29 cellular contexts compared by ENCODE assay signal in the genomic region with DNA sequence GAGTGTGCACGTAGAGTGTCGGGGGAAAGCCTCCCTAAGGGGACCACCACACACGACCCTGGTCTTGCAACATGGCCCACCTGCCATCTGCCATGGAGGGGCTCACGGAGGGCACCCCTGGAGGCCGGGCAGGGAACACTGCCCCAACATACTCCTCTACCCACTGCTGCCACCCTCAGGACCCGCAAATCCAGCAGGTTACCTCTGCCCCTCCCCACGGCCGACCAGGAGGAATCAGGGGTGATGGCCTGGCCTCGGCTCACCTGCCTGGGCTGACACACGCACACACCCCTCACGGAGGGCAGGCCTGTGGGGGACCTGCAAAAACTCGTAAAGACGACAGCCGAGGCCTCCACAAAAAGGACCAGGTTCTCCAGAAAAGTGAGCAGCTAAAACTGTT.
"Had no signal": no experiment of that assay in that cellular context is flagged by ENCODE, and none has a peak within 500 bp of the region (broad histone marks: within the 10 kb centered on the region; RNA-seq: fewer than 3 reads in every experiment).

No MANE protein-coding gene starts in this region.

- H3K9ac ChIP-seq: neural progenitor cell had no signal

- H3K4me3 ChIP-seq: cardiac muscle cell, colonic mucosa, neural progenitor cell, suprapubic skin, tibial artery, upper lobe of right lung had no signal

- H3K27ac Mint-ChIP-seq: activated B cell treated with CpG ODN at 0.5 μM for 24 hours; activated CD8-positive, alpha-beta memory T cell treated with anti-CD3 and anti-CD28 coated beads, Interleukin-2, amount 10 ng/mL, durations not matched to agents 7 days and 5 days; activated CD8-positive, alpha-beta T cell treated with anti-CD3 and anti-CD28 coated beads for 36 hours; activated T-helper 2 cell treated with anti-CD3 and anti-CD28 coated beads, Interferon-gamma antibody, Interleukin-2, Interleukin-4, amounts not matched to agents 10 μg/mL and 5 μg/mL and 100 μg/mL, durations not matched to agents 14 hours and 24 hours and 36 hours; immature natural killer cell; memory B cell; neural progenitor cell; T-helper 1 cell treated with Interleukin-12 subunit alpha and Interleukin-12 subunit beta and Interleukin-4 antibody, amounts not matched to agents 30 μg/mL and 1 μg/mL, for 36 hours had no signal

- H3K4me3 Mint-ChIP-seq: activated B cell treated with CpG ODN at 0.5 μM for 24 hours; activated CD8-positive, alpha-beta memory T cell treated with anti-CD3 and anti-CD28 coated beads, Interleukin-2, amount 10 ng/mL, durations not matched to agents 7 days and 5 days; activated CD8-positive, alpha-beta T cell treated with anti-CD3 and anti-CD28 coated beads for 36 hours; immature natural killer cell; memory B cell; naive thymus-derived CD8-positive, alpha-beta T cell; neural progenitor cell; T-helper 1 cell treated with Interleukin-12 subunit alpha and Interleukin-12 subunit beta and Interleukin-4 antibody, amounts not matched to agents 30 μg/mL and 1 μg/mL, for 36 hours had no signal

- H3K9me3 ChIP-seq: colonic mucosa, suprapubic skin, tibial artery, upper lobe of right lung had no signal

- ATAC-seq: activated CD8-positive, alpha-beta memory T cell treated with anti-CD3 and anti-CD28 coated beads, Interleukin-2, amount 10 ng/mL, durations not matched to agents 7 days and 5 days; activated CD8-positive, alpha-beta T cell treated with anti-CD3 and anti-CD28 coated beads for 36 hours; activated naive CD4-positive, alpha-beta T cell treated with anti-CD3 and anti-CD28 coated beads, Interleukin-2, amount 50 U/mL, for 72 hours; left colon; naive thymus-derived CD8-positive, alpha-beta T cell; right cardiac atrium; upper lobe of right lung had no signal

- H3K27me3 ChIP-seq: cardiac muscle cell, colonic mucosa, neural progenitor cell, suprapubic skin, tibial artery, upper lobe of right lung had no signal

- H3K9me3 Mint-ChIP-seq: activated B cell treated with CpG ODN at 0.5 μM for 24 hours; activated CD8-positive, alpha-beta T cell treated with anti-CD3 and anti-CD28 coated beads for 36 hours; activated naive CD4-positive, alpha-beta T cell treated with anti-CD3 and anti-CD28 coated beads, Interleukin-2, amount 50 U/mL, for 72 hours; activated T-helper 2 cell treated with anti-CD3 and anti-CD28 coated beads, Interferon-gamma antibody, Interleukin-2, Interleukin-4, amounts not matched to agents 10 μg/mL and 5 μg/mL and 100 μg/mL, durations not matched to agents 14 hours and 24 hours and 36 hours; immature natural killer cell; memory B cell; naive thymus-derived CD8-positive, alpha-beta T cell; neural progenitor cell; T-helper 1 cell treated with Interleukin-12 subunit alpha and Interleukin-12 subunit beta and Interleukin-4 antibody, amounts not matched to agents 30 μg/mL and 1 μg/mL, for 36 hours had no signal

- H3K36me3 ChIP-seq: colonic mucosa, neural progenitor cell, upper lobe of right lung had no signal

- H3K4me2 ChIP-seq: neural progenitor cell had no signal

- DNase-seq: activated B cell treated with CpG ODN at 0.5 μM for 24 hours; activated CD4-positive, alpha-beta T cell treated with anti-CD3 and anti-CD28 coated beads, Interleukin-2, amount 50 U/mL, for 1 hour; activated CD8-positive, alpha-beta memory T cell treated with anti-CD3 and anti-CD28 coated beads, Interleukin-2, amount 10 ng/mL, durations not matched to agents 7 days and 5 days; activated CD8-positive, alpha-beta T cell treated with anti-CD3 and anti-CD28 coated beads for 36 hours; activated T-cell treated with anti-CD3 and anti-CD28 coated beads, Interleukin-2, amount 50 U/mL, for 48 hours; anterior cingulate cortex; cerebellar nuclear complex; colonic mucosa; effector CD8-positive, alpha-beta T cell; erythroblast; head of caudate nucleus; hippocampal formation; immature natural killer cell; kidney; left colon; naive thymus-derived CD8-positive, alpha-beta T cell; right cardiac atrium; stimulated activated CD4-positive, alpha-beta T cell treated with anti-CD3 and anti-CD28 coated beads, Interleukin-15, amount 100 ng/mL, for 24 hours; stimulated activated CD4-positive, alpha-beta T cell treated with anti-CD3 and anti-CD28 coated beads, Interleukin-2, amount 100 ng/mL, for 24 hours; stimulated activated naive CD4-positive, alpha-beta T cell; tibial artery; upper lobe of right lung had no signal

- H3K27me3 Mint-ChIP-seq: activated B cell treated with CpG ODN at 0.5 μM for 24 hours; activated CD8-positive, alpha-beta memory T cell treated with anti-CD3 and anti-CD28 coated beads, Interleukin-2, amount 10 ng/mL, durations not matched to agents 7 days and 5 days; activated CD8-positive, alpha-beta T cell treated with anti-CD3 and anti-CD28 coated beads for 36 hours; memory B cell; naive thymus-derived CD8-positive, alpha-beta T cell had no signal

- H3K4me1 ChIP-seq: colonic mucosa, neural progenitor cell, tibial artery, upper lobe of right lung had no signal

- H3K27ac ChIP-seq: cardiac muscle cell, colonic mucosa, neural progenitor cell, suprapubic skin, tibial artery, upper lobe of right lung had no signal

- H3K4me1 Mint-ChIP-seq: activated B cell treated with CpG ODN at 0.5 μM for 24 hours; activated CD8-positive, alpha-beta memory T cell treated with anti-CD3 and anti-CD28 coated beads, Interleukin-2, amount 10 ng/mL, durations not matched to agents 7 days and 5 days; immature natural killer cell; memory B cell; neural progenitor cell had no signal

- H2AFZ ChIP-seq: neural progenitor cell had no signal
